Comparison of ENCODE assay signal across 2 cellular contexts in the genomic region with DNA sequence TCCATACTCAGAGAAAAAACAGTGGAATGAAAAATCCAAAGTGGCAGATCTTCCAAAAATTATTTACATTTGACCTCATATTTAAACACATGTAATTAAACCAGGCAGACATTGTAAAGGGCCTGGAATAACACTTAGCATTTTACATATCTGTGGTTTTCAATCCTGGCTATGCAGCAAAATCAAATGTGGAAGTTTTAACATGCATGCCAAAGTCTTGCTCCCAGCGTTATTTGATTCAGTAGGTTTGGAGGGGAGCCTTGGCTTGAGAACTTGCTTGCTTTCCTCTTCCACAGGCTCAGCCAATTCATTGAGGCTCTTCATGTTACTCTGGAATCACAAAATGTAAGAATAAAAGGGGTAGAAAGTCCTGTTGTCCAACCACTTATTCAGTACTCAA.
TF ChIP-seq lines count a peak whose summit lies in the region.

No MANE protein-coding gene starts in this region.

TF ChIP-seq in GM23338, 12 proteins besides CTCF, POLR2A, EP300 and RAD21:
- TF ChIP-seq, protein P1, sequence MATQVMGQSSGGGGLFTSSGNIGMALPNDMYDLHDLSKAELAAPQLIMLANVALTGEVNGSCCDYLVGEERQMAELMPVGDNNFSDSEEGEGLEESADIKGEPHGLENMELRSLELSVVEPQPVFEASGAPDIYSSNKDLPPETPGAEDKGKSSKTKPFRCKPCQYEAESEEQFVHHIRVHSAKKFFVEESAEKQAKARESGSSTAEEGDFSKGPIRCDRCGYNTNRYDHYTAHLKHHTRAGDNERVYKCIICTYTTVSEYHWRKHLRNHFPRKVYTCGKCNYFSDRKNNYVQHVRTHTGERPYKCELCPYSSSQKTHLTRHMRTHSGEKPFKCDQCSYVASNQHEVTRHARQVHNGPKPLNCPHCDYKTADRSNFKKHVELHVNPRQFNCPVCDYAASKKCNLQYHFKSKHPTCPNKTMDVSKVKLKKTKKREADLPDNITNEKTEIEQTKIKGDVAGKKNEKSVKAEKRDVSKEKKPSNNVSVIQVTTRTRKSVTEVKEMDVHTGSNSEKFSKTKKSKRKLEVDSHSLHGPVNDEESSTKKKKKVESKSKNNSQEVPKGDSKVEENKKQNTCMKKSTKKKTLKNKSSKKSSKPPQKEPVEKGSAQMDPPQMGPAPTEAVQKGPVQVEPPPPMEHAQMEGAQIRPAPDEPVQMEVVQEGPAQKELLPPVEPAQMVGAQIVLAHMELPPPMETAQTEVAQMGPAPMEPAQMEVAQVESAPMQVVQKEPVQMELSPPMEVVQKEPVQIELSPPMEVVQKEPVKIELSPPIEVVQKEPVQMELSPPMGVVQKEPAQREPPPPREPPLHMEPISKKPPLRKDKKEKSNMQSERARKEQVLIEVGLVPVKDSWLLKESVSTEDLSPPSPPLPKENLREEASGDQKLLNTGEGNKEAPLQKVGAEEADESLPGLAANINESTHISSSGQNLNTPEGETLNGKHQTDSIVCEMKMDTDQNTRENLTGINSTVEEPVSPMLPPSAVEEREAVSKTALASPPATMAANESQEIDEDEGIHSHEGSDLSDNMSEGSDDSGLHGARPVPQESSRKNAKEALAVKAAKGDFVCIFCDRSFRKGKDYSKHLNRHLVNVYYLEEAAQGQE (IDR thresholded peaks at IDR 0.05; ENCODE audit: unreplicated experiment), result no peak
- TF ChIP-seq CREB1 (CRISPR knock-in tag; IDR thresholded peaks at IDR 0.05; ENCODE audit: low read depth) (no peak), EZH2 (IDR thresholded peaks at IDR 0.05; ENCODE audit: low read depth, unreplicated experiment) (no peak), STAT1 (IDR thresholded peaks at IDR 0.05; ENCODE audit: unreplicated experiment) (no peak), EZH2phosphoT487 (IDR thresholded peaks at IDR 0.05; ENCODE audit: unreplicated experiment) (no peak)
- TF ChIP-seq, protein P2, sequence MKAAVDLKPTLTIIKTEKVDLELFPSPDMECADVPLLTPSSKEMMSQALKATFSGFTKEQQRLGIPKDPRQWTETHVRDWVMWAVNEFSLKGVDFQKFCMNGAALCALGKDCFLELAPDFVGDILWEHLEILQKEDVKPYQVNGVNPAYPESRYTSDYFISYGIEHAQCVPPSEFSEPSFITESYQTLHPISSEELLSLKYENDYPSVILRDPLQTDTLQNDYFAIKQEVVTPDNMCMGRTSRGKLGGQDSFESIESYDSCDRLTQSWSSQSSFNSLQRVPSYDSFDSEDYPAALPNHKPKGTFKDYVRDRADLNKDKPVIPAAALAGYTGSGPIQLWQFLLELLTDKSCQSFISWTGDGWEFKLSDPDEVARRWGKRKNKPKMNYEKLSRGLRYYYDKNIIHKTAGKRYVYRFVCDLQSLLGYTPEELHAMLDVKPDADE (IDR thresholded peaks at IDR 0.05), result no peak

TF ChIP-seq in H1, 55 proteins besides CTCF, POLR2A, EP300 and RAD21:
- no peak for TF ChIP-seq CEBPB (IDR thresholded peaks at IDR 0.05; ENCODE audit: low read depth, low read length)
- TF ChIP-seq GTF2F1 (IDR thresholded peaks at IDR 0.05; ENCODE audit: borderline replicate concordance, low read depth, low read length), result no peak
- TF ChIP-seq ASH2L (IDR thresholded peaks at IDR 0.05; ENCODE audit: low read length), result no peak
- no peak for TF ChIP-seq KDM4A (IDR thresholded peaks at IDR 0.05; ENCODE audit: low read depth, low read length, severe bottlenecking)
- TF ChIP-seq TAF1 (IDR thresholded peaks at IDR 0.05; ENCODE audit: low read depth, low read length), result no peak
- TF ChIP-seq, protein P3, sequence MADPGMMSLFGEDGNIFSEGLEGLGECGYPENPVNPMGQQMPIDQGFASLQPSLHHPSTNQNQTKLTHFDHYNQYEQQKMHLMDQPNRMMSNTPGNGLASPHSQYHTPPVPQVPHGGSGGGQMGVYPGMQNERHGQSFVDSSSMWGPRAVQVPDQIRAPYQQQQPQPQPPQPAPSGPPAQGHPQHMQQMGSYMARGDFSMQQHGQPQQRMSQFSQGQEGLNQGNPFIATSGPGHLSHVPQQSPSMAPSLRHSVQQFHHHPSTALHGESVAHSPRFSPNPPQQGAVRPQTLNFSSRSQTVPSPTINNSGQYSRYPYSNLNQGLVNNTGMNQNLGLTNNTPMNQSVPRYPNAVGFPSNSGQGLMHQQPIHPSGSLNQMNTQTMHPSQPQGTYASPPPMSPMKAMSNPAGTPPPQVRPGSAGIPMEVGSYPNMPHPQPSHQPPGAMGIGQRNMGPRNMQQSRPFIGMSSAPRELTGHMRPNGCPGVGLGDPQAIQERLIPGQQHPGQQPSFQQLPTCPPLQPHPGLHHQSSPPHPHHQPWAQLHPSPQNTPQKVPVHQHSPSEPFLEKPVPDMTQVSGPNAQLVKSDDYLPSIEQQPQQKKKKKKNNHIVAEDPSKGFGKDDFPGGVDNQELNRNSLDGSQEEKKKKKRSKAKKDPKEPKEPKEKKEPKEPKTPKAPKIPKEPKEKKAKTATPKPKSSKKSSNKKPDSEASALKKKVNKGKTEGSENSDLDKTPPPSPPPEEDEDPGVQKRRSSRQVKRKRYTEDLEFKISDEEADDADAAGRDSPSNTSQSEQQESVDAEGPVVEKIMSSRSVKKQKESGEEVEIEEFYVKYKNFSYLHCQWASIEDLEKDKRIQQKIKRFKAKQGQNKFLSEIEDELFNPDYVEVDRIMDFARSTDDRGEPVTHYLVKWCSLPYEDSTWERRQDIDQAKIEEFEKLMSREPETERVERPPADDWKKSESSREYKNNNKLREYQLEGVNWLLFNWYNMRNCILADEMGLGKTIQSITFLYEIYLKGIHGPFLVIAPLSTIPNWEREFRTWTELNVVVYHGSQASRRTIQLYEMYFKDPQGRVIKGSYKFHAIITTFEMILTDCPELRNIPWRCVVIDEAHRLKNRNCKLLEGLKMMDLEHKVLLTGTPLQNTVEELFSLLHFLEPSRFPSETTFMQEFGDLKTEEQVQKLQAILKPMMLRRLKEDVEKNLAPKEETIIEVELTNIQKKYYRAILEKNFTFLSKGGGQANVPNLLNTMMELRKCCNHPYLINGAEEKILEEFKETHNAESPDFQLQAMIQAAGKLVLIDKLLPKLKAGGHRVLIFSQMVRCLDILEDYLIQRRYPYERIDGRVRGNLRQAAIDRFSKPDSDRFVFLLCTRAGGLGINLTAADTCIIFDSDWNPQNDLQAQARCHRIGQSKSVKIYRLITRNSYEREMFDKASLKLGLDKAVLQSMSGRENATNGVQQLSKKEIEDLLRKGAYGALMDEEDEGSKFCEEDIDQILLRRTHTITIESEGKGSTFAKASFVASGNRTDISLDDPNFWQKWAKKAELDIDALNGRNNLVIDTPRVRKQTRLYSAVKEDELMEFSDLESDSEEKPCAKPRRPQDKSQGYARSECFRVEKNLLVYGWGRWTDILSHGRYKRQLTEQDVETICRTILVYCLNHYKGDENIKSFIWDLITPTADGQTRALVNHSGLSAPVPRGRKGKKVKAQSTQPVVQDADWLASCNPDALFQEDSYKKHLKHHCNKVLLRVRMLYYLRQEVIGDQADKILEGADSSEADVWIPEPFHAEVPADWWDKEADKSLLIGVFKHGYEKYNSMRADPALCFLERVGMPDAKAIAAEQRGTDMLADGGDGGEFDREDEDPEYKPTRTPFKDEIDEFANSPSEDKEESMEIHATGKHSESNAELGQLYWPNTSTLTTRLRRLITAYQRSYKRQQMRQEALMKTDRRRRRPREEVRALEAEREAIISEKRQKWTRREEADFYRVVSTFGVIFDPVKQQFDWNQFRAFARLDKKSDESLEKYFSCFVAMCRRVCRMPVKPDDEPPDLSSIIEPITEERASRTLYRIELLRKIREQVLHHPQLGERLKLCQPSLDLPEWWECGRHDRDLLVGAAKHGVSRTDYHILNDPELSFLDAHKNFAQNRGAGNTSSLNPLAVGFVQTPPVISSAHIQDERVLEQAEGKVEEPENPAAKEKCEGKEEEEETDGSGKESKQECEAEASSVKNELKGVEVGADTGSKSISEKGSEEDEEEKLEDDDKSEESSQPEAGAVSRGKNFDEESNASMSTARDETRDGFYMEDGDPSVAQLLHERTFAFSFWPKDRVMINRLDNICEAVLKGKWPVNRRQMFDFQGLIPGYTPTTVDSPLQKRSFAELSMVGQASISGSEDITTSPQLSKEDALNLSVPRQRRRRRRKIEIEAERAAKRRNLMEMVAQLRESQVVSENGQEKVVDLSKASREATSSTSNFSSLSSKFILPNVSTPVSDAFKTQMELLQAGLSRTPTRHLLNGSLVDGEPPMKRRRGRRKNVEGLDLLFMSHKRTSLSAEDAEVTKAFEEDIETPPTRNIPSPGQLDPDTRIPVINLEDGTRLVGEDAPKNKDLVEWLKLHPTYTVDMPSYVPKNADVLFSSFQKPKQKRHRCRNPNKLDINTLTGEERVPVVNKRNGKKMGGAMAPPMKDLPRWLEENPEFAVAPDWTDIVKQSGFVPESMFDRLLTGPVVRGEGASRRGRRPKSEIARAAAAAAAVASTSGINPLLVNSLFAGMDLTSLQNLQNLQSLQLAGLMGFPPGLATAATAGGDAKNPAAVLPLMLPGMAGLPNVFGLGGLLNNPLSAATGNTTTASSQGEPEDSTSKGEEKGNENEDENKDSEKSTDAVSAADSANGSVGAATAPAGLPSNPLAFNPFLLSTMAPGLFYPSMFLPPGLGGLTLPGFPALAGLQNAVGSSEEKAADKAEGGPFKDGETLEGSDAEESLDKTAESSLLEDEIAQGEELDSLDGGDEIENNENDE (IDR thresholded peaks at IDR 0.05; ENCODE audit: insufficient replicate concordance, low read length), result no peak
- TF ChIP-seq RXRA (IDR thresholded peaks at IDR 0.05; ENCODE audit: insufficient read depth, low read depth, low read length), result no peak
- no peak for TF ChIP-seq KDM1A (IDR thresholded peaks at IDR 0.05; ENCODE audit: borderline replicate concordance, low read length)
- TF ChIP-seq RFX5 (IDR thresholded peaks at IDR 0.05; ENCODE audit: borderline replicate concordance, low read depth, low read length), result no peak
- TF ChIP-seq JUN (IDR thresholded peaks at IDR 0.05; ENCODE audit: low read depth, low read length), result no peak
- no peak for TF ChIP-seq PHF8 (conservative IDR thresholded peaks at IDR 0.05; ENCODE audit: low read depth, low read length)
- TF ChIP-seq MAFK (IDR thresholded peaks at IDR 0.05; ENCODE audit: low read depth, low read length), result no peak
- TF ChIP-seq HDAC6 (IDR thresholded peaks at IDR 0.05; ENCODE audit: low read depth, low read length), result no peak
- TF ChIP-seq HDAC2 (IDR thresholded peaks at IDR 0.05; ENCODE audit: borderline replicate concordance in 1 of 2, low read depth in 2 of 2, low read length in 2 of 2), result no peak
- no peak for TF ChIP-seq SIN3A (conservative IDR thresholded peaks at IDR 0.05 in 1 of 2, IDR thresholded peaks at IDR 0.05 in 1 of 2; ENCODE audit: low read depth in 1 of 2, low read length in 2 of 2)
- no peak for TF ChIP-seq NRF1 (IDR thresholded peaks at IDR 0.05; ENCODE audit: low read depth, low read length)
